ENCODE assay signal across 17 cellular contexts in the genomic region with DNA sequence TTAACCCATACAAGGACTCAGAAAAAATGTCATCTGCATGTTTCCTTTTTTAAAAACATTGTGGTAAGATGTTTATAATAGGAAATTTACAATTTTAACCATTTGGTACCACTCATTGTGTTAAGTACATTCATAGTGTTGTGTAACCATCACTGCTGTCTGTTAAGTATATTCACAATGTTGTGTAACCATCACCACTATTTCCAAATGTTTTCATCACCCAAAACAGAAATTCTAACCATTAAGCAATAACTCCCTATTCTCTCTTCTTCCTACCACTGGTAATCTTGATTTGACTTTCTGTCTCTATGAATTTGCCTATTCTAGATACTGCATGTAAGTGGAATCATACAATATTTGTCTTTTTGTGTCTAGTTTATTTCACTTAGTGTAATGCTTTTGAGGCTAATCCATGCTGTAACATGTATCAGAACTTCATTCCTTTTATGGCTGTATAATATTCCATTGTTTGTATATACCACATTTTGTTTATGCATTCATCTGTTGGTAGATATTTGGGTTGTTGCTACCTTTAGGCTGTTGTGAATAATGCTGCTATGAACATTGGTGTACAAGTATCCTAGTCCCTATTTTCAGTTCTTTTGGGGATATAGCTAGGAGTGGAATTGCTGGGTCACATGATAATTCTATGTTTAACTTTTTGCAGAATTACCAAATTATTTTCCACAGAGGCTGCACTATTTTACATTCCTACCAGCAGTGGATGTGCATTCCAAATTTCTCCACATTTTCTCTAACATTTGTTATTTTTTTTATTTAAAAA. TPM values are rescaled to one million over a fixed set of nuclear protein-coding genes. Genes with fewer than 3 reads are reported as not detected.
DNase-seq lines count a peak whose midpoint lies in the region; ATAC-seq, FAIRE-seq and TF ChIP-seq lines count a peak whose summit lies in the region.
"Had no signal": no experiment of that assay in that cellular context is flagged by ENCODE, and none has a peak within 500 bp of the region (broad histone marks: within the 10 kb centered on the region; RNA-seq: fewer than 3 reads in every experiment).

No MANE protein-coding gene starts in this region.

- intact Hi-C loops in mucosa of descending colon (cut with DNase I, micrococcal nuclease) = no loop called here

- peak; percentile 35 to 71 for ATAC-seq in natural killer cell treated with Interleukin-12 subunit alpha and Interleukin-12 subunit beta and Interleukin-15 and Interleukin-18, amount 100 ng/mL, for 72 hours
- ATAC-seq in HG02759 (IDR thresholded peaks at IDR 0.05; ENCODE audit: unreplicated experiment) (no peak), mucosa of descending colon (no peak)
- ATAC-seq: activated CD4-positive, alpha-beta T cell treated with anti-CD3 and anti-CD28 coated beads for 36 hours; stimulated activated naive B cell treated with anti-CD40 and anti-IgM and Interleukin-4, amounts not matched to agents 10 μg/mL and 1 μg/mL and 100 μg/mL, for 72 hours had no signal

- H3K4me3 Mint-ChIP-seq in natural killer cell treated with Interleukin-12 subunit alpha and Interleukin-12 subunit beta and Interleukin-15 and Interleukin-18, amount 100 ng/mL, for 72 hours = peak overlapping the region; percentile 36
- H3K4me3 Mint-ChIP-seq: activated CD4-positive, alpha-beta T cell treated with anti-CD3 and anti-CD28 coated beads for 36 hours; stimulated activated naive B cell treated with anti-CD40 and anti-IgM and Interleukin-4, amounts not matched to agents 10 μg/mL and 1 μg/mL and 100 μg/mL, for 72 hours had no signal

- TF ChIP-seq POLR2A in H54 (IDR thresholded peaks at IDR 0.05; ENCODE audit: low read depth, low read length) = no peak
- no peak for TF ChIP-seq POLR2A in NB4 (IDR thresholded peaks at IDR 0.05; ENCODE audit: extremely low read depth, insufficient read length)

- peaks cover 63 to 73% of the 10 kb centered on the region in 2 donors for H3K4me1 Mint-ChIP-seq in natural killer cell treated with Interleukin-12 subunit alpha and Interleukin-12 subunit beta and Interleukin-15 and Interleukin-18, amount 100 ng/mL, for 72 hours (ENCODE audit: low read depth in 2 of 2)

- peaks cover 27% of the 10 kb centered on the region for H3K36me3 Mint-ChIP-seq in natural killer cell treated with Interleukin-12 subunit alpha and Interleukin-12 subunit beta and Interleukin-15 and Interleukin-18, amount 100 ng/mL, for 72 hours

- no peak for DNase-seq in H54 (ENCODE audit: insufficient read length, low spot score)
- peak; percentile 90 for DNase-seq in NB4 (ENCODE audit: low read depth)
- peak; percentile 59 to 83 for DNase-seq in cardiac fibroblast (ENCODE audit: low read depth in 2 of 2)
- DNase-seq in natural killer cell treated with Interleukin-12 subunit alpha and Interleukin-12 subunit beta and Interleukin-15 and Interleukin-18, amount 100 ng/mL, for 72 hours (ENCODE audit: low spot score) = no peak
- no peak for DNase-seq in NCI-H748 treated with DMSO at 0.1 percent for 48 hours (lab: John Stamatoyannopoulos, UW)
- DNase-seq in mucosa of descending colon = no peak
- DNase-seq: activated CD4-positive, alpha-beta T cell treated with anti-CD3 and anti-CD28 coated beads for 36 hours; adrenal gland; C1 segment of cervical spinal cord; DMS79 treated with DMSO at 0.1 percent for 48 hours; islet precursor cell; NCI-H2081 treated with DMSO at 0.1 percent for 48 hours; nucleus accumbens; stimulated activated naive B cell treated with anti-CD40 and anti-IgM and Interleukin-4, amounts not matched to agents 10 μg/mL and 1 μg/mL and 100 μg/mL, for 72 hours had no signal

- H3K36me3 ChIP-seq in mucosa of descending colon (ENCODE audit: low read depth) = no peaks in the 10 kb centered on the region

- peak overlapping the region; percentile 62 to 84 for H3K27ac Mint-ChIP-seq in natural killer cell treated with Interleukin-12 subunit alpha and Interleukin-12 subunit beta and Interleukin-15 and Interleukin-18, amount 100 ng/mL, for 72 hours
- H3K27ac Mint-ChIP-seq: activated CD4-positive, alpha-beta T cell treated with anti-CD3 and anti-CD28 coated beads for 36 hours; stimulated activated naive B cell treated with anti-CD40 and anti-IgM and Interleukin-4, amounts not matched to agents 10 μg/mL and 1 μg/mL and 100 μg/mL, for 72 hours had no signal

- peaks cover 27% of the 10 kb centered on the region for H3K4me1 ChIP-seq in mucosa of descending colon (ENCODE audit: low read depth)
- H3K4me1 ChIP-seq: HAP-1 had no signal

- no peaks in the 10 kb centered on the region for H3K9me3 ChIP-seq in mucosa of descending colon
- H3K9me3 ChIP-seq: adrenal gland, HAP-1, vagina had no signal

- no peak for TF ChIP-seq CTCF in NB4 (IDR thresholded peaks at IDR 0.05; ENCODE audit: low read depth, low read length)
- no peak for TF ChIP-seq CTCF in cardiac fibroblast (IDR thresholded peaks at IDR 0.05; ENCODE audit: low read depth, low read length)
- TF ChIP-seq CTCF in mucosa of descending colon (IDR thresholded peaks at IDR 0.05) = no peak

- no peaks in the 10 kb centered on the region for H3K9me3 Mint-ChIP-seq in natural killer cell treated with Interleukin-12 subunit alpha and Interleukin-12 subunit beta and Interleukin-15 and Interleukin-18, amount 100 ng/mL, for 72 hours
- H3K9me3 Mint-ChIP-seq: stimulated activated naive B cell treated with anti-CD40 and anti-IgM and Interleukin-4, amounts not matched to agents 10 μg/mL and 1 μg/mL and 100 μg/mL, for 72 hours had no signal

- FAIRE-seq in H54 (lab: Jason Lieb, UNC) = peak; percentile 6

- H3K4me3 ChIP-seq in NB4 (ENCODE audit: low read depth, low read length) (peak overlapping the region; percentile 4), cardiac fibroblast (replicated peaks in 1 of 2; ENCODE audit: low read depth in 2 of 2, low read length in 2 of 2) (no peak overlapping the region), mucosa of descending colon (no peak overlapping the region)
- H3K4me3 ChIP-seq: adrenal gland, HAP-1, vagina had no signal

- H3K27me3 Mint-ChIP-seq in natural killer cell treated with Interleukin-12 subunit alpha and Interleukin-12 subunit beta and Interleukin-15 and Interleukin-18, amount 100 ng/mL, for 72 hours = no peaks in the 10 kb centered on the region
- H3K27me3 Mint-ChIP-seq: activated CD4-positive, alpha-beta T cell treated with anti-CD3 and anti-CD28 coated beads for 36 hours; stimulated activated naive B cell treated with anti-CD40 and anti-IgM and Interleukin-4, amounts not matched to agents 10 μg/mL and 1 μg/mL and 100 μg/mL, for 72 hours had no signal

RNA-seq across cellular contexts. Expression of gene HIPK1, which starts 14.1 kb away (rescaled TPM):
- total RNA-seq in natural killer cell treated with Interleukin-12 subunit alpha and Interleukin-12 subunit beta and Interleukin-15 and Interleukin-18, amount 100 ng/mL, for 72 hours = 100 to 1,000 TPM in 1 of 2 donors, 10 to 100 TPM in 1; 80.6 to 110 TPM
- 10 to 100 TPM; 66.0 to 99.7 (median 68.8) TPM for total RNA-seq in mucosa of descending colon

RNA-seq across cellular contexts. Expression of gene OLFML3, which starts 36.1 kb away (rescaled TPM):
- total RNA-seq in natural killer cell treated with Interleukin-12 subunit alpha and Interleukin-12 subunit beta and Interleukin-15 and Interleukin-18, amount 100 ng/mL, for 72 hours = 1 to 10 TPM in 1 of 2 donors, under 1 TPM in 1; 0.59 to 1.2 TPM
- 10 to 100 TPM in 2 of 3 donors, 1 to 10 TPM in 1; 5.4 to 51.1 (median 28.2) TPM for total RNA-seq in mucosa of descending colon

RNA-seq across cellular contexts. Expression of gene DCLRE1B, which starts 38.1 kb away (rescaled TPM):
- 10 to 100 TPM; 12.6 to 22.0 TPM for total RNA-seq in natural killer cell treated with Interleukin-12 subunit alpha and Interleukin-12 subunit beta and Interleukin-15 and Interleukin-18, amount 100 ng/mL, for 72 hours
- 1 to 10 TPM; 4.2 to 6.0 (median 5.2) TPM for total RNA-seq in mucosa of descending colon

RNA-seq across cellular contexts. Expression of gene AP4B1, which starts 38.6 kb away (rescaled TPM):
- 10 to 100 TPM; 40.4 to 76.0 TPM for total RNA-seq in natural killer cell treated with Interleukin-12 subunit alpha and Interleukin-12 subunit beta and Interleukin-15 and Interleukin-18, amount 100 ng/mL, for 72 hours
- total RNA-seq in mucosa of descending colon = 10 to 100 TPM; 26.6 to 40.0 (median 28.7) TPM

RNA-seq across cellular contexts. Expression of gene BCL2L15, which starts 55.8 kb away (rescaled TPM):
- total RNA-seq in natural killer cell treated with Interleukin-12 subunit alpha and Interleukin-12 subunit beta and Interleukin-15 and Interleukin-18, amount 100 ng/mL, for 72 hours = 1 to 10 TPM; 1.3 to 3.0 TPM
- total RNA-seq in mucosa of descending colon = 100 to 1,000 TPM in 2 of 3 donors, 10 to 100 TPM in 1; 72.4 to 197 (median 153) TPM

Comparison
In these comparisons a context has a peak if more than half of its experiments do, and no peak if none do; other contexts are left out.
1. DNase-seq: peak in NB4 (single experiment) and cardiac fibroblast (2 of 2); none in H54 (single experiment), natural killer cell treated with Interleukin-12 subunit alpha and Interleukin-12 subunit beta and Interleukin-15 and Interleukin-18, amount 100 ng/mL, for 72 hours (single experiment), NCI-H748 treated with DMSO at 0.1 percent for 48 hours (single experiment) and mucosa of descending colon (0 of 3).
2. ATAC-seq: peak in natural killer cell treated with Interleukin-12 subunit alpha and Interleukin-12 subunit beta and Interleukin-15 and Interleukin-18, amount 100 ng/mL, for 72 hours (2 of 2); none in HG02759 (single experiment) and mucosa of descending colon (single experiment).